Comparison of ENCODE assay signal across 8 cellular contexts in the genomic region with DNA sequence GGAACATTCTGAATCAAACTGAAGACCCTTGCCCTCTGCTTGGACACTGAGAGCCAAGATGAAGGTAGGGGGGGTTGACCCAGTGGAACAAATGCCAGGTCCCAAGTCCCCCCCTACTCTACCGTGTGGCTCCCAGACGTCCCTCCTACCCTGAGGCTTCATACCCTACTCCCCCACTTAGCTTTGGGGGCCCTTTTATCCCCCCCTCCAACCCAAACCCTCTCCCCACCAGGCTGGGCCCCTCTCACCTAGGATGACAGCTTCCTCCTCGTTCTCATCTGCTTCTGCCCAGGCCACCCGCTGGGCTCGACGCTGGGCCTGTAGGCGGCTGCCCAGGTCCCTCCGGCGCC. TPM values are rescaled to one million over a fixed set of nuclear protein-coding genes. Genes with fewer than 3 reads are reported as not detected.
A peak's percentile ranks its signal among the peaks of the same experiment; 100 is the strongest.
DNase-seq lines count a peak whose midpoint lies in the region; ATAC-seq, FAIRE-seq and TF ChIP-seq lines count a peak whose summit lies in the region.

No MANE protein-coding gene starts in this region.

- peak overlapping the region; percentile 94 for H3K4me3 Mint-ChIP-seq in endodermal cell

- H3K4me3 ChIP-seq in DND-41 (ENCODE audit: low read depth in 1 of 2, low read length in 2 of 2) (peak overlapping the region in 1 of 2 experiments; percentile 81; a peak in 3 of 4 replicates), PC-9 (peak overlapping the region; percentile 89), endodermal cell (ENCODE audit: low read length) (peak overlapping the region; percentile 95), pancreas (peak overlapping the region; percentile 58 to 79 (median 68))

- H3K9me3 ChIP-seq in DND-41 (ENCODE audit: insufficient read depth, low read length, severe bottlenecking) (no peaks in the 10 kb centered on the region), PC-9 (ENCODE audit: insufficient read depth, low read depth) (no peaks in the 10 kb centered on the region), endodermal cell (ENCODE audit: control insufficient read depth, low read length) (no peaks in the 10 kb centered on the region), pancreas (no peaks in the 10 kb centered on the region)

- 0 out of 2 replicates have a peak, but pooled peaks cover 6% of the 10 kb centered on the region for H4K20me1 ChIP-seq in DND-41 (ENCODE audit: insufficient read depth, low read length)
- no peaks in the 10 kb centered on the region for H4K20me1 ChIP-seq in PC-9 (ENCODE audit: insufficient read depth)

- TF ChIP-seq POLR2A in H54 (IDR thresholded peaks at IDR 0.05; ENCODE audit: low read depth, low read length): no peak

- H3K27me3 Mint-ChIP-seq in endodermal cell (ENCODE audit: insufficient read depth): no peaks in the 10 kb centered on the region

- TF ChIP-seq CTCF in DND-41 (IDR thresholded peaks at IDR 0.05; ENCODE audit: borderline replicate concordance, extremely low read depth, low read length, poor library complexity, severe bottlenecking) (no peak), PC-9 (conservative IDR thresholded peaks at IDR 0.05) (no peak), endodermal cell (conservative IDR thresholded peaks at IDR 0.05) (no peak), pancreas (IDR thresholded peaks at IDR 0.05) (no peak), GM20000 (IDR thresholded peaks at IDR 0.05; ENCODE audit: extremely low read depth, missing control alignments) (no peak)

- H3K36me3 Mint-ChIP-seq in endodermal cell (ENCODE audit: low read depth): peaks cover 34% of the 10 kb centered on the region

- no peak overlapping the region for H3K27ac Mint-ChIP-seq in endodermal cell

- H3K27me3 ChIP-seq in DND-41 (ENCODE audit: insufficient read depth, low read length, poor library complexity): no peaks in the 10 kb centered on the region
- no peaks in the 10 kb centered on the region for H3K27me3 ChIP-seq in PC-9 (ENCODE audit: insufficient read depth, low read depth)
- H3K27me3 ChIP-seq in endodermal cell (ENCODE audit: control insufficient read depth, insufficient read depth, low read length, poor library complexity, severe bottlenecking): no peaks in the 10 kb centered on the region
- no peaks in the 10 kb centered on the region for H3K27me3 ChIP-seq in pancreas

- 66 to 80% methylated on average over 1 to 9 of the region's 9 CpGs for WGBS in endodermal cell (ENCODE audit: insufficient coverage in 1 of 2, insufficient read length in 1 of 2), 2 experiments
- 13 to 27% methylated on average over 9 of the region's 9 CpGs for WGBS in pancreas, 2 donors

- H3K9me2 ChIP-seq in PC-9 (ENCODE audit: insufficient read depth): no peaks in the 10 kb centered on the region

- peaks cover 41% of the 10 kb centered on the region for H3K36me3 ChIP-seq in DND-41 (ENCODE audit: insufficient read depth, low read length)
- H3K36me3 ChIP-seq in PC-9 (ENCODE audit: low read depth): no peaks in the 10 kb centered on the region
- peaks cover 32% of the 10 kb centered on the region for H3K36me3 ChIP-seq in endodermal cell (ENCODE audit: control insufficient read depth, insufficient read depth, low read length)
- peaks cover 0 to 23% (median 9%) of the 10 kb centered on the region in 3 donors for H3K36me3 ChIP-seq in pancreas

- H3K4me2 ChIP-seq in DND-41 (ENCODE audit: insufficient read depth, low read length): peak overlapping the region; percentile 98
- H3K4me2 ChIP-seq in PC-9: peak overlapping the region; percentile 79

- H3K4me1 Mint-ChIP-seq in endodermal cell: peaks cover 6% of the 10 kb centered on the region

- CTCF ChIA-PET in PC-9 (lab: Charles Lee): no interaction called here

- ATAC-seq in DND-41 (ENCODE audit: insufficient read depth, low read depth) (no peak), pancreas (peak in 2 of 4 donors; percentile 16), GM21723 (IDR thresholded peaks at IDR 0.05; ENCODE audit: unreplicated experiment) (no peak)

- H3K9ac ChIP-seq in DND-41 (ENCODE audit: low read depth, low read length) (peak overlapping the region; percentile 91), endodermal cell (ENCODE audit: extremely low read depth, low read length, poor library complexity, severe bottlenecking) (no peak overlapping the region)

- H2AFZ ChIP-seq in DND-41 (ENCODE audit: low read depth, low read length) (no peak overlapping the region), PC-9 (peak overlapping the region; percentile 85; the same call in 1 of the 2 replicates)

- peaks cover 28% of the 10 kb centered on the region for H3K4me1 ChIP-seq in DND-41 (ENCODE audit: insufficient read depth, low read length)
- peaks cover 10% of the 10 kb centered on the region for H3K4me1 ChIP-seq in PC-9 (replicated peaks; ENCODE audit: insufficient read depth)
- H3K4me1 ChIP-seq in endodermal cell (ENCODE audit: control insufficient read depth, insufficient read depth, low read length): no peaks in the 10 kb centered on the region
- peaks cover 0 to 7% (median 0%) of the 10 kb centered on the region in 3 donors for H3K4me1 ChIP-seq in pancreas

- peaks cover 25% of the 10 kb centered on the region for H3K79me2 ChIP-seq in DND-41 (ENCODE audit: insufficient read depth, low read length)
- peaks cover 24% of the 10 kb centered on the region for H3K79me2 ChIP-seq in PC-9 (ENCODE audit: low read depth)

- intact Hi-C loops in PC-9 (cut with micrococcal nuclease; ENCODE audit: unreplicated experiment) (loop anchor here (10.0 kb wide), 1 partner anchor 148 kb away; no protein-coding TSS in a partner anchor), pancreas (cut with DNase I) (no loop called here)

- FAIRE-seq in pancreas (lab: Jason Lieb, UNC): no peak
- FAIRE-seq in H54 (lab: Jason Lieb, UNC): no peak

- H3K9me3 Mint-ChIP-seq in endodermal cell: no peaks in the 10 kb centered on the region

- BruUV-seq in PC-9 (replicated peaks; lab: Mats Ljungman, UMichigan): no TSS peak

- DNase-seq in DND-41 (no peak), PC-9 (no peak), endodermal cell (no peak), pancreas (no peak), DMS114 treated with DMSO at 0.1 percent for 48 hours (lab: John Stamatoyannopoulos, UW; ENCODE audit: unreplicated experiment) (no peak), H54 (ENCODE audit: insufficient read length, low spot score) (no peak), GM20000 (ENCODE audit: low spot score) (no peak)

- peaks cover under 1% of the 10 kb centered on the region; the same call in 1 of the 2 replicates for H3F3A ChIP-seq in PC-9 (ENCODE audit: insufficient read depth, low read depth)

- POLR2A ChIA-PET in PC-9 (lab: Charles Lee; ENCODE audit: unreplicated experiment): no interaction called here

- H3K27ac ChIP-seq in DND-41 (ENCODE audit: low read length) (peak overlapping the region; percentile 91), PC-9 (no peak overlapping the region), endodermal cell (ENCODE audit: low read depth, low read length) (no peak overlapping the region), pancreas (peak overlapping the region; percentile 74 to 86 (median 84))

RNA-seq across cellular contexts. Expression of a gene that starts 1.5 kb away (rescaled TPM):
- total RNA-seq in PC-9 (2021): 70.4 and 87.6 TPM in 2 replicates
- 10 to 100 TPM; 55.0 to 59.3 TPM for total RNA-seq in endodermal cell
- polyA plus RNA-seq in endodermal cell (2013, experiment 1 of 2): 45.8 TPM
- 38.0 TPM for polyA plus RNA-seq in endodermal cell (2013, experiment 2 of 2)
- 10 to 100 TPM; 42.0 to 52.8 (median 48.1) TPM for total RNA-seq in pancreas
- 10 to 100 TPM; 46.1 to 50.0 TPM for polyA plus RNA-seq in pancreas

RNA-seq across cellular contexts. Expression of a gene that starts 6.4 kb away (rescaled TPM):
- 69.2 and 93.5 TPM in 2 replicates for total RNA-seq in PC-9 (2021)
- 10 to 100 TPM; 50.8 to 53.6 TPM for total RNA-seq in endodermal cell
- 47.9 TPM for polyA plus RNA-seq in endodermal cell (2013, experiment 1 of 2)
- 37.1 TPM for polyA plus RNA-seq in endodermal cell (2013, experiment 2 of 2)
- 10 to 100 TPM; 14.2 to 29.9 (median 23.1) TPM for total RNA-seq in pancreas
- polyA plus RNA-seq in pancreas: 100 to 1,000 TPM in 1 of 2 donors, 10 to 100 TPM in 1; 90.4 to 111 TPM

RNA-seq across cellular contexts. Expression of a gene that starts 29.6 kb away (rescaled TPM):
- total RNA-seq in PC-9 (2021): 10.4 and 17.6 TPM in 2 replicates
- total RNA-seq in endodermal cell: 10 to 100 TPM; 26.8 to 27.7 TPM
- 8.8 TPM for polyA plus RNA-seq in endodermal cell (2013, experiment 1 of 2)
- 7.5 TPM for polyA plus RNA-seq in endodermal cell (2013, experiment 2 of 2)
- 10 to 100 TPM; 17.5 to 18.9 (median 18.3) TPM for total RNA-seq in pancreas
- 10 to 100 TPM; 20.3 to 30.5 TPM for polyA plus RNA-seq in pancreas

RNA-seq across cellular contexts. Expression of a gene that starts 36.0 kb away (rescaled TPM):
- total RNA-seq in PC-9 (2021): 46.1 and 57.8 TPM in 2 replicates
- 10 to 100 TPM in 1 of 2 donors, 1 to 10 TPM in 1; 3.8 to 12.4 TPM for total RNA-seq in endodermal cell
- polyA plus RNA-seq in endodermal cell (2013, experiment 1 of 2): 2.7 TPM
- 2.3 TPM for polyA plus RNA-seq in endodermal cell (2013, experiment 2 of 2)
- total RNA-seq in pancreas: under 1 TPM; 0.14 to 0.87 (median 0.42) TPM
- polyA plus RNA-seq in pancreas: 1 to 10 TPM in 1 of 2 donors, under 1 TPM in 1; 0.87 to 1.1 TPM

RNA-seq across cellular contexts. Expression of a gene that starts 43.3 kb away (rescaled TPM):
- 11.6 and 16.2 TPM in 2 replicates for total RNA-seq in PC-9 (2021)
- total RNA-seq in endodermal cell: 10 to 100 TPM; 13.9 to 20.0 TPM
- 11.9 TPM for polyA plus RNA-seq in endodermal cell (2013, experiment 1 of 2)
- polyA plus RNA-seq in endodermal cell (2013, experiment 2 of 2): 10.1 TPM
- 1 to 10 TPM; 2.7 to 7.6 (median 4.0) TPM for total RNA-seq in pancreas
- 1 to 10 TPM; 2.9 to 6.6 TPM for polyA plus RNA-seq in pancreas

Comparison
In these comparisons a context has a peak if more than half of its experiments do, and no peak if none do; other contexts are left out.
1. H3K27ac ChIP-seq: peak in DND-41 (single experiment) and pancreas (4 of 4); none in PC-9 (single experiment) and endodermal cell (single experiment).